In genomic region chr16:25691519-25692091, GRCh38 we compare ENCODE assay signal across 8 cellular contexts. TPM values are rescaled to one million over a fixed set of nuclear protein-coding genes. Genes with fewer than 3 reads are reported as not detected.
DNase-seq lines count a peak whose midpoint lies in the region; ATAC-seq and TF ChIP-seq lines count a peak whose summit lies in the region.

Gene HS3ST4, plus strand, starts transcription at chr16:25691959.

- CTCF ChIA-PET in activated CD8-positive, alpha-beta T cell treated with anti-CD3 and anti-CD28 coated beads for 36 hours (lab: Charles Lee): no interaction called here

- H3K27ac Mint-ChIP-seq in activated CD8-positive, alpha-beta T cell treated with anti-CD3 and anti-CD28 coated beads for 36 hours: no peak within 1 kb of the TSS

- peaks cover 2% of the 10 kb centered on the region for H3K4me1 Mint-ChIP-seq in activated CD8-positive, alpha-beta T cell treated with anti-CD3 and anti-CD28 coated beads for 36 hours (ENCODE audit: low read depth)

- POLR2A ChIA-PET in activated CD8-positive, alpha-beta T cell treated with anti-CD3 and anti-CD28 coated beads for 36 hours (lab: Charles Lee): no interaction called here

- H3K27ac ChIP-seq in skin epidermis: peak within 1 kb of the TSS in 1 of 21 experiments; percentile 37

- no peaks in the 10 kb centered on the region for H3K9me3 Mint-ChIP-seq in activated CD8-positive, alpha-beta T cell treated with anti-CD3 and anti-CD28 coated beads for 36 hours

- H3K4me3 ChIP-seq in iPS-11a (ENCODE audit: low read depth, low read length) (peak within 1 kb of the TSS; percentile 66), skin epidermis (peak within 1 kb of the TSS in 5 of 7 experiments; percentile 6 to 38 (median 27))

- H3K4me3 Mint-ChIP-seq in activated CD8-positive, alpha-beta T cell treated with anti-CD3 and anti-CD28 coated beads for 36 hours: no peak within 1 kb of the TSS

- H3K36me3 Mint-ChIP-seq in activated CD8-positive, alpha-beta T cell treated with anti-CD3 and anti-CD28 coated beads for 36 hours (ENCODE audit: low read depth): no peaks in the 10 kb centered on the region

- peaks cover 46% of the 10 kb centered on the region for H3K27me3 Mint-ChIP-seq in activated CD8-positive, alpha-beta T cell treated with anti-CD3 and anti-CD28 coated beads for 36 hours

- intact Hi-C loops in activated CD8-positive, alpha-beta T cell treated with anti-CD3 and anti-CD28 coated beads for 36 hours (cut with micrococcal nuclease): no loop called here

- ATAC-seq in HG03460 (IDR thresholded peaks at IDR 0.05; ENCODE audit: unreplicated experiment): no peak
- ATAC-seq in activated CD8-positive, alpha-beta T cell treated with anti-CD3 and anti-CD28 coated beads for 36 hours: no peak

- TF ChIP-seq CTCF in activated CD8-positive, alpha-beta T cell treated with anti-CD3 and anti-CD28 coated beads for 36 hours (IDR thresholded peaks at IDR 0.05): no peak

- DNase-seq in SKM-1 treated with dmso at 0.1 percent for 144 hours (lab: John Stamatoyannopoulos, UW; ENCODE audit: unreplicated experiment): peak; percentile 28
- DNase-seq in SKM-1 (lab: John Stamatoyannopoulos, UW; ENCODE audit: unreplicated experiment): no peak
- DNase-seq in NCI-H510A (lab: John Stamatoyannopoulos, UW): peak; percentile 72
- DNase-seq in stimulated activated naive CD4-positive, alpha-beta T cell (lab: John Stamatoyannopoulos, UW): no peak
- DNase-seq in activated CD8-positive, alpha-beta T cell treated with anti-CD3 and anti-CD28 coated beads for 36 hours: no peak

RNA-seq across cellular contexts. Expression of gene HS3ST4, which starts in this region (rescaled TPM):
- total RNA-seq in activated CD8-positive, alpha-beta T cell treated with anti-CD3 and anti-CD28 coated beads for 36 hours: not detected

Comparison
In these comparisons a context has a peak if more than half of its experiments do, and no peak if none do; other contexts are left out.
1. DNase-seq: peak in SKM-1 treated with dmso at 0.1 percent for 144 hours (single experiment) and NCI-H510A (single experiment); none in SKM-1 (single experiment), stimulated activated naive CD4-positive, alpha-beta T cell (0 of 6) and activated CD8-positive, alpha-beta T cell treated with anti-CD3 and anti-CD28 coated beads for 36 hours (single experiment).